ENCODE assay signal across 31 cellular contexts in genomic region chr9:1198085-1198484, GRCh38.
DNase-seq lines count a peak whose midpoint lies in the region; ATAC-seq and TF ChIP-seq lines count a peak whose summit lies in the region.
"Had no signal": no experiment of that assay in that cellular context is flagged by ENCODE, and none has a peak within 500 bp of the region (broad histone marks: within the 10 kb centered on the region; RNA-seq: fewer than 3 reads in every experiment).

No MANE protein-coding gene starts in this region.

- DNase-seq in SIG-M5 treated with dmso at 0.1 percent for 504 hours (lab: John Stamatoyannopoulos, UW; ENCODE audit: unreplicated experiment) (peak; percentile 46), SIG-M5 (lab: John Stamatoyannopoulos, UW) (no peak), left kidney (ENCODE audit: low read depth, low spot score) (peak; percentile 30), NCI-H526 (lab: John Stamatoyannopoulos, UW) (no peak), NCI-H82 (lab: John Stamatoyannopoulos, UW) (no peak), coronary artery (ENCODE audit: low spot score) (no peak)
- DNase-seq: activated CD4-positive, alpha-beta T cell treated with anti-CD3 and anti-CD28 coated beads, Interleukin-2, amount 10 ng/mL, durations not matched to agents 7 days and 5 days; activated naive CD4-positive, alpha-beta T cell treated with anti-CD3 and anti-CD28 coated beads, Interleukin-2, amount 50 U/mL, for 16 hours; activated T-cell treated with anti-CD3 and anti-CD28 coated beads, Interleukin-2, amount 50 U/mL, for 48 hours; AML-193; amygdala; CD4-positive, alpha-beta memory T cell; DMS153; foreskin melanocyte; left ventricle myocardium superior; NCI-H1092; NCI-H187; NCI-H2171 treated with DMSO at 0.1 percent for 48 hours; NCI-H524 treated with DMSO at 0.1 percent for 48 hours; Peyer's patch; stimulated activated CD4-positive, alpha-beta T cell treated with anti-CD3 and anti-CD28 coated beads, Interleukin-12 subunit alpha, Interleukin-12 subunit beta, amount 100 ng/mL, for 4 hours; stimulated activated CD4-positive, alpha-beta T cell treated with anti-CD3 and anti-CD28 coated beads, Interleukin-4, amount 100 ng/mL, for 24 hours; stimulated activated naive B cell treated with anti-CD40 and anti-IgM and Interleukin-4, amounts not matched to agents 10 μg/mL and 1 μg/mL and 100 μg/mL, for 72 hours; WERI-Rb-1 had no signal

- ATAC-seq in esophagus mucosa, result peak; percentile 96
- no peak for ATAC-seq in HG03457 (IDR thresholded peaks at IDR 0.05; ENCODE audit: unreplicated experiment)
- ATAC-seq: left ventricle myocardium superior; natural killer cell treated with Interleukin-12 subunit alpha and Interleukin-12 subunit beta and Interleukin-15 and Interleukin-18, amount 100 ng/mL, for 72 hours; stimulated activated naive B cell treated with anti-CD40 and anti-IgM and Interleukin-4, amounts not matched to agents 10 μg/mL and 1 μg/mL and 100 μg/mL, for 72 hours had no signal

- no peak overlapping the region for H3K4me3 ChIP-seq in coronary artery
- H3K4me3 ChIP-seq: Peyer's patch, right atrium auricular region, SK-N-MC, thoracic aorta had no signal

- H3K27ac ChIP-seq in coronary artery, result no peak overlapping the region
- H3K27ac ChIP-seq: 22Rv1, Peyer's patch, right atrium auricular region, SK-N-MC, thoracic aorta, WERI-Rb-1 had no signal

- no peak for TF ChIP-seq CTCF in coronary artery (IDR thresholded peaks at IDR 0.05)

Comparison
In these comparisons a context has a peak if more than half of its experiments do, and no peak if none do; other contexts are left out.
1. DNase-seq: peak in SIG-M5 treated with dmso at 0.1 percent for 504 hours (single experiment) and left kidney (single experiment); none in SIG-M5 (single experiment), NCI-H526 (0 of 2), NCI-H82 (single experiment) and coronary artery (single experiment).